Comparison of ENCODE assay signal across 1 cellular context in the genomic region with DNA sequence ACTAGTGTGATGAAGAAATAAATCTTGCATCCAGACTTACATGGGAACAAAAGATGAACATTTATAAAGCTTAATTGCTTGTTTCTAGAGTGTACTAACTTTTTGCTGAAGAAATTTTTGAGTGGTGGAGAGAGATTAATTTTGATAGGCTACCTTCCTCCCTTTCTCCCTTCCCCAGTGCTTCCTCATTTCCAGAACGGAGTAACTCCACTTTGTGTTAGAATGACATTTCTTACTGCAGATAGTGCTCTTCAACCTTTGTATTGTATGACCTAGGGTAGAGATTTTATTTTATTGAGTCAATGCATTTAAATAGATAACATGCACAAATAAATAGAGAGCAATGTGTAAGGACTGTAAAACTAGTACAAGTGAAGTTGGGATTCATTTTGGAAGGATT.
TF ChIP-seq lines count a peak whose summit lies in the region.

No MANE protein-coding gene starts in this region.

TF ChIP-seq in H1, 55 proteins besides CTCF, POLR2A, EP300 and RAD21 (continued from another document):
- TF ChIP-seq CEBPB (IDR thresholded peaks at IDR 0.05; ENCODE audit: low read depth, low read length) (no peak), PHF8 (conservative IDR thresholded peaks at IDR 0.05; ENCODE audit: low read depth, low read length) (no peak), SIN3A (conservative IDR thresholded peaks at IDR 0.05 in 1 of 2, IDR thresholded peaks at IDR 0.05 in 1 of 2; ENCODE audit: low read depth in 1 of 2, low read length in 2 of 2) (no peak), CBX5 (IDR thresholded peaks at IDR 0.05; ENCODE audit: low read depth, low read length) (no peak), BCL11A (IDR thresholded peaks at IDR 0.05; ENCODE audit: low read depth in 2 of 2, low read length in 2 of 2) (no peak), GABPA (IDR thresholded peaks at IDR 0.05; ENCODE audit: borderline replicate concordance, insufficient read depth, low read length) (no peak), SP1 (IDR thresholded peaks at IDR 0.05; ENCODE audit: low read depth, low read length) (no peak), BACH1 (IDR thresholded peaks at IDR 0.05; ENCODE audit: low read length) (no peak)
